Comparison of ENCODE assay signal across 1 cellular context in genomic region chr4:183729430-183730328, GRCh38.
TF ChIP-seq lines count a peak whose summit lies in the region.

No MANE protein-coding gene starts in this region.

TF ChIP-seq in HepG2, 621 proteins besides CTCF, POLR2A, EP300 and RAD21 (continued from another document):
- TF ChIP-seq ARID4A (CRISPR knock-in tag; IDR thresholded peaks at IDR 0.05; ENCODE audit: borderline replicate concordance) = peak; percentile 26; the same call in 1 of the 2 replicates
- peak; percentile 55; the same call in 1 of the 2 replicates for TF ChIP-seq ZNF605 (CRISPR knock-in tag; IDR thresholded peaks at IDR 0.05)
- TF ChIP-seq TCF7 (IDR thresholded peaks at IDR 0.05; ENCODE audit: low read depth) = 0 out of 2 replicates have a peak, but pooled peaks have one; percentile 8
- 0 out of 2 replicates have a peak, but pooled peaks have one; percentile 28 for TF ChIP-seq ZNF788 (CRISPR knock-in tag; IDR thresholded peaks at IDR 0.05; ENCODE audit: borderline replicate concordance)
- 0 out of 2 replicates have a peak, but pooled peaks have one; percentile 8 for TF ChIP-seq ZFY (CRISPR knock-in tag; IDR thresholded peaks at IDR 0.05)
- TF ChIP-seq CEBPG (CRISPR knock-in tag; IDR thresholded peaks at IDR 0.05) = 0 out of 2 replicates have a peak, but pooled peaks have one; percentile 16
- TF ChIP-seq HOXA3 (CRISPR knock-in tag; IDR thresholded peaks at IDR 0.05) = no peak
- peak; percentile 55; the same call in 1 of the 2 replicates for TF ChIP-seq CEBPB (IDR thresholded peaks at IDR 0.05; ENCODE audit: borderline replicate concordance, low read depth, low read length)
- TF ChIP-seq CREB3 (CRISPR knock-in tag; IDR thresholded peaks at IDR 0.05) = no peak
- TF ChIP-seq ZNF770 (CRISPR knock-in tag; IDR thresholded peaks at IDR 0.05) = peak; percentile 83
- no peak for TF ChIP-seq CREB1 (IDR thresholded peaks at IDR 0.05)
- 0 out of 2 replicates have a peak, but pooled peaks have one; percentile 24 for TF ChIP-seq CREB1 (CRISPR knock-in tag; IDR thresholded peaks at IDR 0.05)
- TF ChIP-seq ZNF121 (CRISPR knock-in tag; IDR thresholded peaks at IDR 0.05) = peak; percentile 73
- no peak for TF ChIP-seq MXD1 (CRISPR knock-in tag; IDR thresholded peaks at IDR 0.05)
- TF ChIP-seq CENPT (CRISPR knock-in tag; IDR thresholded peaks at IDR 0.05; ENCODE audit: low read depth) = no peak
- TF ChIP-seq SUZ12 (IDR thresholded peaks at IDR 0.05; ENCODE audit: low read depth, low read length) = no peak
- TF ChIP-seq HNRNPL (IDR thresholded peaks at IDR 0.05; ENCODE audit: low read depth, low read length) = no peak
